In the genomic region with DNA sequence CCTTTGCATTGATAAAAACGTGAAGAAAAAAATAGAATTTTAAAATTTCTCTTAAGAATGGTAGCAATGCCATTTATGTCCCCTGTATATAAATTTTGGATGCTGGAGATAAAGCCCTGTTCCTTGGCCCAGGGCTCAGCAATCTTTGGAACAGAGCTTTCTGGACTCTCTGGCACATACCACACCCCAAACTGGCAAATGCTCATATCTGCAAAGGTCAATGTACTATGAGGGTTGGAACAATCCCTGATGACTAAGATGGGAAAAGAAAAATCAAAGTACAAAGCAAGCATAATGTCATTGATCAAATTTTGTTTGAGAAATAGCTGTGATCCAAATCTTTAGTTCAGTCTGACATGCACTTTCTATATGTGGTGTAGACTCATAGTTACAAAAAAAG, we compare ENCODE assay signal across 13 cellular contexts.
DNase-seq lines count a peak whose midpoint lies in the region; ATAC-seq and TF ChIP-seq lines count a peak whose summit lies in the region.
"Had no signal": no experiment of that assay in that cellular context is flagged by ENCODE, and none has a peak within 500 bp of the region (broad histone marks: within the 10 kb centered on the region; RNA-seq: fewer than 3 reads in every experiment).

No MANE protein-coding gene starts in this region.

- in situ Hi-C loops in transverse colon (cut with MboI; ENCODE audit: low pct_ligation_motif_present in 1 of 4, low pct_unique_long_range_greater_than_20kb in 1 of 4, low sequenced_read_pairs in 3 of 4), result no loop called here

- no peak for TF ChIP-seq EP300 in transverse colon (IDR thresholded peaks at IDR 0.05; ENCODE audit: low read depth)

- H3K9me3 ChIP-seq in heart left ventricle, result peaks cover 0 to 5% (median 0%) of the 10 kb centered on the region in 12 donors
- H3K9me3 ChIP-seq in right atrium auricular region, result peaks cover 0 to 8% of the 10 kb centered on the region in 2 donors
- no peaks in the 10 kb centered on the region for H3K9me3 ChIP-seq in colonic mucosa
- no peaks in the 10 kb centered on the region for H3K9me3 ChIP-seq in transverse colon
- H3K9me3 ChIP-seq: HAP-1 had no signal

- H3K9ac ChIP-seq in colonic mucosa (ENCODE audit: low read depth in 2 of 2, low read length in 2 of 2), result no peak overlapping the region
- H3K9ac ChIP-seq: BLaER1 treated with 17β-estradiol and CSF1 and Interleukin-3, amounts not matched to agents 10 nM and 100 nM had no signal

- H3K36me3 ChIP-seq in heart left ventricle, result no peaks in the 10 kb centered on the region
- H3K36me3 ChIP-seq in right atrium auricular region, result no peaks in the 10 kb centered on the region
- no peaks in the 10 kb centered on the region for H3K36me3 ChIP-seq in colonic mucosa
- H3K36me3 ChIP-seq in transverse colon, result no peaks in the 10 kb centered on the region
- H3K36me3 ChIP-seq: BLaER1 treated with 17β-estradiol and CSF1 and Interleukin-3, amounts not matched to agents 10 nM and 100 nM; HAP-1 had no signal

- TF ChIP-seq CTCF in heart left ventricle (IDR thresholded peaks at IDR 0.05), result no peak
- no peak for TF ChIP-seq CTCF in right atrium auricular region (IDR thresholded peaks at IDR 0.05)
- TF ChIP-seq CTCF in colonic mucosa (IDR thresholded peaks at IDR 0.05), result no peak
- no peak for TF ChIP-seq CTCF in transverse colon (IDR thresholded peaks at IDR 0.05)

- WGBS in heart left ventricle, 4 donors, result 52 to 70% (median 66%) methylated on average over 1 of the region's 1 CpG
- 37 to 71% methylated on average over 1 of the region's 1 CpG for WGBS in transverse colon (ENCODE audit: low coverage in 1 of 2), 2 donors

- ATAC-seq in heart left ventricle, result peak; percentile 60 to 92 (median 75)
- ATAC-seq in left colon, result peak; percentile 95
- no peak for ATAC-seq in GM19351 (IDR thresholded peaks at IDR 0.05; ENCODE audit: unreplicated experiment)

- no peak for DNase-seq in heart left ventricle
- DNase-seq in right atrium auricular region (ENCODE audit: low spot score), result no peak
- peak; percentile 59 for DNase-seq in colonic mucosa
- no peak for DNase-seq in left colon
- DNase-seq in transverse colon, result peak; percentile 16
- no peak for DNase-seq in activated T-cell treated with anti-CD3 and anti-CD28 coated beads for 4 hours
- no peak for DNase-seq in GDM1 (lab: John Stamatoyannopoulos, UW)
- DNase-seq: ACHN; CD4-positive, CD25-positive, alpha-beta regulatory T cell; GOT3 had no signal

- H3K4me3 ChIP-seq in heart left ventricle, result no peak overlapping the region
- H3K4me3 ChIP-seq in right atrium auricular region, result no peak overlapping the region
- no peak overlapping the region for H3K4me3 ChIP-seq in colonic mucosa
- H3K4me3 ChIP-seq in transverse colon, result no peak overlapping the region
- H3K4me3 ChIP-seq: BLaER1 treated with 17β-estradiol and CSF1 and Interleukin-3, amounts not matched to agents 10 nM and 100 nM; HAP-1 had no signal

- no peak for TF ChIP-seq POLR2A in heart left ventricle (IDR thresholded peaks at IDR 0.05)
- no peak for TF ChIP-seq POLR2A in transverse colon (IDR thresholded peaks at IDR 0.05)

- H3K27me3 ChIP-seq in heart left ventricle (no peaks in the 10 kb centered on the region), right atrium auricular region (no peaks in the 10 kb centered on the region), colonic mucosa (no peaks in the 10 kb centered on the region), transverse colon (no peaks in the 10 kb centered on the region)
- H3K27me3 ChIP-seq: BLaER1 treated with 17β-estradiol and CSF1 and Interleukin-3, amounts not matched to agents 10 nM and 100 nM had no signal

- H3K27ac ChIP-seq in heart left ventricle (no peak overlapping the region), right atrium auricular region (peak overlapping the region in 1 of 2 donors; percentile 20), colonic mucosa (no peak overlapping the region), transverse colon (no peak overlapping the region)
- H3K27ac ChIP-seq: BLaER1 treated with 17β-estradiol and CSF1 and Interleukin-3, amounts not matched to agents 10 nM and 100 nM had no signal

- H3K4me1 ChIP-seq in heart left ventricle, result peaks cover 0 to 24% (median 0%) of the 10 kb centered on the region in 12 donors
- peaks cover 0 to 16% of the 10 kb centered on the region in 2 donors for H3K4me1 ChIP-seq in right atrium auricular region
- H3K4me1 ChIP-seq in colonic mucosa, result no peaks in the 10 kb centered on the region
- peaks cover 0 to 16% (median 4%) of the 10 kb centered on the region in 4 donors for H3K4me1 ChIP-seq in transverse colon
- H3K4me1 ChIP-seq: BLaER1 treated with 17β-estradiol and CSF1 and Interleukin-3, amounts not matched to agents 10 nM and 100 nM; HAP-1 had no signal

- intact Hi-C loops in heart left ventricle (cut with DNase I) (no loop called here), colonic mucosa (cut with DNase I) (no loop called here), left colon (cut with DNase I, micrococcal nuclease) (no loop called here), transverse colon (cut with DNase I; ENCODE audit: low total_unique reads) (no loop called here)

Comparison
In these comparisons a context has a peak if more than half of its experiments do, and no peak if none do; other contexts are left out.
1. DNase-seq: peak in colonic mucosa (single experiment) and transverse colon (single experiment); none in heart left ventricle (0 of 5), right atrium auricular region (single experiment), left colon (0 of 2), activated T-cell treated with anti-CD3 and anti-CD28 coated beads for 4 hours (single experiment) and GDM1 (single experiment).